Comparison of ENCODE assay signal across 1 cellular context in the genomic region with DNA sequence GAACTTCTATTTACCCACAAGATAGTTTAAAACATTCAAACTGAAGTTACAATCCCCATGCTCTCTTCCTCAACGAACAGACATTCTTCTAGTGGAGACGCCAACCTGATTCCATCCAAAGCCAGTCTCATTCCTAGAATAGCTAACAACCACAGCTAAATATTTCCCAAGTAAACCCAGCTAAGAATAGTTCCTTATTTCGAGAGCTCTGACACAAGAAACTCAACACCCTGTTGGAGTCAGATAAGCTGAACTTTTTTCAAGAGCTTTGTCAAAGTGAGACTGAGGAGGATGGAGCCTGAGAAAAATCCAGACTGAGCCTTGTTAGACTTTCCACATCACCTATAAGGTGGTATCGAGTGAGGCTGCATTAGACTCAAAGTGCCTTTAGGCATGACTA.
TF ChIP-seq lines count a peak whose summit lies in the region.

No MANE protein-coding gene starts in this region.

TF ChIP-seq in K562, 482 proteins besides CTCF, POLR2A, EP300 and RAD21:
- peak; percentile 3; the same call in 1 of the 2 replicates for TF ChIP-seq CBFA2T3 (IDR thresholded peaks at IDR 0.05)
- TF ChIP-seq TCF3 (CRISPR knock-in tag; IDR thresholded peaks at IDR 0.05), result peak; percentile 72
- TF ChIP-seq, protein P1, sequence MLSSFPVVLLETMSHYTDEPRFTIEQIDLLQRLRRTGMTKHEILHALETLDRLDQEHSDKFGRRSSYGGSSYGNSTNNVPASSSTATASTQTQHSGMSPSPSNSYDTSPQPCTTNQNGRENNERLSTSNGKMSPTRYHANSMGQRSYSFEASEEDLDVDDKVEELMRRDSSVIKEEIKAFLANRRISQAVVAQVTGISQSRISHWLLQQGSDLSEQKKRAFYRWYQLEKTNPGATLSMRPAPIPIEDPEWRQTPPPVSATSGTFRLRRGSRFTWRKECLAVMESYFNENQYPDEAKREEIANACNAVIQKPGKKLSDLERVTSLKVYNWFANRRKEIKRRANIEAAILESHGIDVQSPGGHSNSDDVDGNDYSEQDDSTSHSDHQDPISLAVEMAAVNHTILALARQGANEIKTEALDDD (IDR thresholded peaks at IDR 0.05), result peak; percentile 23
- TF ChIP-seq ARID1B (IDR thresholded peaks at IDR 0.05), result peak; percentile 49; the same call in 1 of the 2 replicates
- peak; percentile 23; the same call in 1 of the 2 replicates for TF ChIP-seq TAL1 (IDR thresholded peaks at IDR 0.05)
- no peak for TF ChIP-seq CCNT2 (IDR thresholded peaks at IDR 0.05; ENCODE audit: borderline replicate concordance, extremely low read depth, insufficient read length, low read depth, low read length)
- peak; percentile 76; the same call in 1 of the 2 replicates for TF ChIP-seq MEF2D (tag; conservative IDR thresholded peaks at IDR 0.05; ENCODE audit: low read depth)
- TF ChIP-seq RCOR1 (IDR thresholded peaks at IDR 0.05; ENCODE audit: borderline replicate concordance in 1 of 2, low read depth in 2 of 2, low read length in 2 of 2), result 0 out of 4 replicates have a peak, but pooled peaks of 1 of the 2 experiments have one; percentile 10
- TF ChIP-seq ZNF766 (CRISPR knock-in tag; conservative IDR thresholded peaks at IDR 0.05), result 0 out of 2 replicates have a peak, but pooled peaks have one; percentile 9
- no peak for TF ChIP-seq ATF1 (CRISPR knock-in tag; IDR thresholded peaks at IDR 0.05)
- no peak for TF ChIP-seq ATF1 (tag; IDR thresholded peaks at IDR 0.05)
- peak; percentile 62; the same call in 1 of the 2 replicates for TF ChIP-seq ZNF384 (IDR thresholded peaks at IDR 0.05; ENCODE audit: low read depth, low read length)
- TF ChIP-seq SLC30A9 (CRISPR knock-in tag; IDR thresholded peaks at IDR 0.05), result no peak
- no peak for TF ChIP-seq NR2F6 (CRISPR knock-in tag; IDR thresholded peaks at IDR 0.05)
- peak; percentile 41; the same call in 1 of the 2 replicates for TF ChIP-seq TEAD4 (IDR thresholded peaks at IDR 0.05; ENCODE audit: low read length)
- TF ChIP-seq TEAD4 (CRISPR knock-in tag; IDR thresholded peaks at IDR 0.05; ENCODE audit: borderline replicate concordance), result no peak
